In genomic region chr13:83088858-83089257, GRCh38 we compare ENCODE assay signal across 31 cellular contexts.
"Had no signal": no experiment of that assay in that cellular context is flagged by ENCODE, and none has a peak within 500 bp of the region (broad histone marks: within the 10 kb centered on the region; RNA-seq: fewer than 3 reads in every experiment).

No MANE protein-coding gene starts in this region.

- H3K27ac ChIP-seq: ascending aorta, cardiac muscle cell, WERI-Rb-1 had no signal

- H3K4me1 ChIP-seq: ascending aorta had no signal

- H3K4me3 ChIP-seq: ascending aorta, cardiac muscle cell had no signal

- ATAC-seq: activated CD4-positive, alpha-beta T cell treated with anti-CD3 and anti-CD28 coated beads for 36 hours; activated CD4-positive, CD25-positive, alpha-beta regulatory T cell treated with anti-CD3 and anti-CD28 coated beads, Interleukin-2, amount 50 U/mL, for 24 hours; activated CD8-positive, alpha-beta memory T cell treated with anti-CD3 and anti-CD28 coated beads, Interleukin-2, amount 10 ng/mL, durations not matched to agents 7 days and 5 days; activated CD8-positive, alpha-beta T cell treated with anti-CD3 and anti-CD28 coated beads, Interleukin-2, amount 10 ng/mL, durations not matched to agents 7 days and 5 days; activated naive CD8-positive, alpha-beta T cell treated with anti-CD3 and anti-CD28 coated beads, Interleukin-2, amount 50 U/mL, for 24 hours; WTC11 had no signal

- H3K27me3 ChIP-seq: ascending aorta, cardiac muscle cell had no signal

- H3K36me3 ChIP-seq: ascending aorta, cardiac muscle cell, WERI-Rb-1 had no signal

- DNase-seq: activated CD4-positive, alpha-beta memory T cell treated with anti-CD3 and anti-CD28 coated beads, Interleukin-2, amount 10 ng/mL, durations not matched to agents 7 days and 5 days; activated CD4-positive, alpha-beta T cell treated with anti-CD3 and anti-CD28 coated beads for 1 hour; activated CD4-positive, alpha-beta T cell treated with anti-CD3 and anti-CD28 coated beads for 36 hours; activated CD4-positive, alpha-beta T cell treated with anti-CD3 and anti-CD28 coated beads for 48 hours; activated CD4-positive, alpha-beta T cell treated with anti-CD3 and anti-CD28 coated beads, Interleukin-2, amount 10 ng/mL, durations not matched to agents 7 days and 5 days; activated CD4-positive, alpha-beta T cell treated with anti-CD3 and anti-CD28 coated beads, Interleukin-2, amount 50 U/mL, for 48 hours; activated CD4-positive, CD25-positive, alpha-beta regulatory T cell; activated CD8-positive, alpha-beta memory T cell treated with anti-CD3 and anti-CD28 coated beads for 24 hours; activated CD8-positive, alpha-beta memory T cell treated with anti-CD3 and anti-CD28 coated beads, Interleukin-2, amount 10 ng/mL, durations not matched to agents 7 days and 5 days; activated CD8-positive, alpha-beta memory T cell treated with anti-CD3 and anti-CD28 coated beads, Interleukin-2, amount 50 U/mL, for 48 hours; activated CD8-positive, alpha-beta T cell treated with anti-CD3 and anti-CD28 coated beads, Interleukin-2, amount 10 ng/mL, durations not matched to agents 7 days and 5 days; activated effector memory CD4-positive, alpha-beta T cell treated with Interleukin-2 at 50 U/mL for 16 hours; activated gamma-delta T cell; activated naive CD4-positive, alpha-beta T cell treated with anti-CD3 and anti-CD28 coated beads, Interleukin-2, amount 10 ng/mL, durations not matched to agents 7 days and 5 days; activated naive CD4-positive, alpha-beta T cell treated with Interleukin-2 at 50 U/mL for 16 hours; activated naive CD8-positive, alpha-beta T cell treated with anti-CD3 and anti-CD28 coated beads, Interleukin-2, amount 10 ng/mL, durations not matched to agents 7 days and 5 days; activated naive CD8-positive, alpha-beta T cell treated with anti-CD3 and anti-CD28 coated beads, Interleukin-2, amount 50 U/mL, for 24 hours; activated T-cell treated with anti-CD3 and anti-CD28 coated beads, Interleukin-2, amount 50 U/mL, for 24 hours; activated T-cell treated with anti-CD3 and anti-CD28 coated beads, Interleukin-2, amount 50 U/mL, for 48 hours; amygdala; anterior cingulate cortex; caudate nucleus; cerebellar nuclear complex; T-helper 1 cell; T-helper 2 cell; T-helper 9 cell; WERI-Rb-1 had no signal
